18 cellular contexts compared by ENCODE assay signal in the genomic region with DNA sequence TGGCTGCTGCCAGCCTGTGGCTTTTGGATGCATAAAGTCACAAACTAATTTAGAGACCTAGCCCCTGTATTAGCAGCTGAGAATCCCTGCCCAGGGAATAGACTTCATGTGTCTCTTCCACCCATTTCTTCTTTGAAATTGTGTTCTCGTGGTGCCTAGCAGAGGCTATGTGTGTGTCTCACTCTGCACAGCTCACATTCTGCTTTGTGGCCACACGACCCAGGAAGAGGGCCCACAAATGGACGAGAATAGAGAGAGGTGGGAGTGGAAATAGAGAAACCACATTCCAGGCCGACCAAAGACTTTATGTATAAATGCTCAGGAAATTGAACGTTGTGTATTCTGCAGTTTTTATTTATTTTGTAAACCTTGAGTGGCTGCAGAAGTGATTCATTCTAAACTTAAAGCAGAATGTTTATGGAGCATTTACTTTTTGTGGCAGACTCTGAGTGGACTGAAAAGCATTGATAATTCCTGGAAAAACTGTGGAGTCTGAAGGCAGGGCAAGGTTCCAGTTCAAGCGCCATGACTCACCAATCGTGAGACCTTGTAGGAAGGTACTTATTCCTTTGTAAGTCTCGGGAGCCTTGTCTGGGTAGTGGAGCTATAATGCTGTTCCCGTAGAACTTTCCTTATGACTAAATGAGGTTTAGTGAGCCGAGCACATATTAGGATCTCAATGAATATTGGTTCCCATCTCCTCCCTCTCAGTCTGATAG. TPM values are rescaled to one million over a fixed set of nuclear protein-coding genes. Genes with fewer than 3 reads are reported as not detected.
DNase-seq lines count a peak whose midpoint lies in the region; ATAC-seq and TF ChIP-seq lines count a peak whose summit lies in the region.
"Had no signal": no experiment of that assay in that cellular context is flagged by ENCODE, and none has a peak within 500 bp of the region (broad histone marks: within the 10 kb centered on the region; RNA-seq: fewer than 3 reads in every experiment).

No MANE protein-coding gene starts in this region.

- H3K4me3 ChIP-seq in colonic mucosa (no peak overlapping the region), lower lobe of right lung (no peak overlapping the region), aorta (ENCODE audit: low read length in 2 of 2) (no peak overlapping the region), gastrocnemius medialis (no peak overlapping the region)

- H3K27me3 ChIP-seq in colonic mucosa (no peaks in the 10 kb centered on the region), lower lobe of right lung (ENCODE audit: low read depth) (peaks cover 4% of the 10 kb centered on the region), aorta (ENCODE audit: control insufficient read depth in 1 of 2, insufficient read depth in 2 of 2, low read length in 1 of 2) (no peaks in the 10 kb centered on the region), gastrocnemius medialis (no peaks in the 10 kb centered on the region)

- H3K9me3 Mint-ChIP-seq in natural killer cell treated with Interleukin-12 subunit alpha and Interleukin-12 subunit beta and Interleukin-15 and Interleukin-18, amount 100 ng/mL, for 72 hours: no peaks in the 10 kb centered on the region
- H3K9me3 Mint-ChIP-seq in natural killer cell: no peaks in the 10 kb centered on the region
- H3K9me3 Mint-ChIP-seq: HFFc6; stimulated activated naive CD8-positive, alpha-beta T cell treated with anti-CD3 and anti-CD28 coated beads, Interleukin-15, amount 100 ng/mL, for 72 hours; T-helper 2 cell treated with Interferon-gamma antibody and Interleukin-4, amounts not matched to agents 5 μg/mL and 100 μg/mL, for 36 hours had no signal

- H3K4me1 ChIP-seq in colonic mucosa (peaks cover 3% of the 10 kb centered on the region), lower lobe of right lung (peaks cover 4% of the 10 kb centered on the region), aorta (ENCODE audit: control insufficient read depth in 1 of 2, insufficient read depth in 2 of 2, low read length in 2 of 2) (peaks cover 2 to 4% of the 10 kb centered on the region in 2 donors), gastrocnemius medialis (peaks cover 8 to 10% of the 10 kb centered on the region in 2 donors)

- intact Hi-C loops in natural killer cell (cut with micrococcal nuclease): no loop called here
- intact Hi-C loops in colonic mucosa (cut with DNase I): no loop called here
- intact Hi-C loops in lower lobe of right lung (cut with DNase I): no loop called here
- intact Hi-C loops in aorta (cut with DNase I): no loop called here
- intact Hi-C loops in gastrocnemius medialis (cut with DNase I; ENCODE audit: low total_unique reads): no loop called here

- H3K27ac Mint-ChIP-seq in natural killer cell treated with Interleukin-12 subunit alpha and Interleukin-12 subunit beta and Interleukin-15 and Interleukin-18, amount 100 ng/mL, for 72 hours: peak overlapping the region in 1 of 2 donors; percentile 45
- no peak overlapping the region for H3K27ac Mint-ChIP-seq in natural killer cell
- H3K27ac Mint-ChIP-seq: HFFc6; T-helper 2 cell treated with Interferon-gamma antibody and Interleukin-4, amounts not matched to agents 5 μg/mL and 100 μg/mL, for 36 hours had no signal

- H3K27ac ChIP-seq in colonic mucosa (no peak overlapping the region), lower lobe of right lung (peak overlapping the region; percentile 41), aorta (ENCODE audit: low read depth in 1 of 2, low read length in 2 of 2) (peak overlapping the region; percentile 60 to 62), gastrocnemius medialis (no peak overlapping the region)
- H3K27ac ChIP-seq: KMS-11 had no signal

- H3K9me3 ChIP-seq in colonic mucosa (no peaks in the 10 kb centered on the region), lower lobe of right lung (no peaks in the 10 kb centered on the region), aorta (ENCODE audit: control insufficient read depth, low read length) (no peaks in the 10 kb centered on the region), gastrocnemius medialis (no peaks in the 10 kb centered on the region)

- no peak overlapping the region for H3K9ac ChIP-seq in colonic mucosa (ENCODE audit: low read depth in 2 of 2, low read length in 2 of 2)
- H3K9ac ChIP-seq: KMS-11 had no signal

- peak overlapping the region; percentile 1 for H3K4me3 Mint-ChIP-seq in natural killer cell treated with Interleukin-12 subunit alpha and Interleukin-12 subunit beta and Interleukin-15 and Interleukin-18, amount 100 ng/mL, for 72 hours
- no peak overlapping the region for H3K4me3 Mint-ChIP-seq in natural killer cell
- H3K4me3 Mint-ChIP-seq: HFFc6; stimulated activated naive CD8-positive, alpha-beta T cell treated with anti-CD3 and anti-CD28 coated beads, Interleukin-15, amount 100 ng/mL, for 72 hours; T-helper 2 cell treated with Interferon-gamma antibody and Interleukin-4, amounts not matched to agents 5 μg/mL and 100 μg/mL, for 36 hours had no signal

- H3K36me3 Mint-ChIP-seq in natural killer cell treated with Interleukin-12 subunit alpha and Interleukin-12 subunit beta and Interleukin-15 and Interleukin-18, amount 100 ng/mL, for 72 hours: no peaks in the 10 kb centered on the region
- H3K36me3 Mint-ChIP-seq in natural killer cell: no peaks in the 10 kb centered on the region

- peaks cover 6 to 14% of the 10 kb centered on the region in 2 donors for H3K27me3 Mint-ChIP-seq in natural killer cell treated with Interleukin-12 subunit alpha and Interleukin-12 subunit beta and Interleukin-15 and Interleukin-18, amount 100 ng/mL, for 72 hours
- H3K27me3 Mint-ChIP-seq in natural killer cell (ENCODE audit: low read depth in 2 of 2): peaks cover 8 to 16% of the 10 kb centered on the region in 2 donors

- TF ChIP-seq CTCF in natural killer cell (IDR thresholded peaks at IDR 0.05) (no peak), colonic mucosa (IDR thresholded peaks at IDR 0.05) (no peak), lower lobe of right lung (IDR thresholded peaks at IDR 0.05) (no peak), gastrocnemius medialis (IDR thresholded peaks at IDR 0.05 in 4 of 5, conservative IDR thresholded peaks at IDR 0.05 in 1 of 5) (no peak)

- no peak for TF ChIP-seq POLR2A in gastrocnemius medialis (IDR thresholded peaks at IDR 0.05)

- H3K36me3 ChIP-seq in colonic mucosa (no peaks in the 10 kb centered on the region), lower lobe of right lung (no peaks in the 10 kb centered on the region), aorta (ENCODE audit: control insufficient read depth in 1 of 2, insufficient read depth in 2 of 2, low read length in 1 of 2) (no peaks in the 10 kb centered on the region), gastrocnemius medialis (no peaks in the 10 kb centered on the region)

- DNase-seq in natural killer cell treated with Interleukin-12 subunit alpha and Interleukin-12 subunit beta and Interleukin-15 and Interleukin-18, amount 100 ng/mL, for 72 hours (ENCODE audit: low spot score): no peak
- DNase-seq in natural killer cell (no peak), colonic mucosa (peak; percentile 61), lower lobe of right lung (no peak), aorta (peak in 1 of 2 donors; percentile 63), gastrocnemius medialis (no peak)
- DNase-seq: activated naive CD4-positive, alpha-beta T cell treated with Interleukin-2 at 50 U/mL for 16 hours; caudate nucleus; COR-L47; HFFc6; NCI-H1436; NCI-H2227 treated with DMSO at 0.1 percent for 48 hours; SHP77; stimulated activated naive CD8-positive, alpha-beta T cell treated with anti-CD3 and anti-CD28 coated beads, Interleukin-15, amount 100 ng/mL, for 72 hours had no signal

- peaks cover 16 to 30% of the 10 kb centered on the region in 2 donors for H3K4me1 Mint-ChIP-seq in natural killer cell treated with Interleukin-12 subunit alpha and Interleukin-12 subunit beta and Interleukin-15 and Interleukin-18, amount 100 ng/mL, for 72 hours (ENCODE audit: low read depth in 2 of 2)
- H3K4me1 Mint-ChIP-seq in natural killer cell: peaks cover 9 to 20% of the 10 kb centered on the region in 2 donors

- WGBS in aorta, 2 donors: 12 to 18% methylated on average over 10 of the region's 10 CpGs

- ATAC-seq in natural killer cell treated with Interleukin-12 subunit alpha and Interleukin-12 subunit beta and Interleukin-15 and Interleukin-18, amount 100 ng/mL, for 72 hours: peak in 1 of 2 donors; percentile 59
- ATAC-seq in natural killer cell: no peak
- peak; percentile 55 to 74 for ATAC-seq in lower lobe of right lung
- ATAC-seq in aorta (ENCODE audit: low FRiP score): no peak
- ATAC-seq in gastrocnemius medialis: no peak
- no peak for ATAC-seq in GM21526 (IDR thresholded peaks at IDR 0.05; ENCODE audit: low FRiP score, unreplicated experiment)
- no peak for ATAC-seq in GM18502 (IDR thresholded peaks at IDR 0.05; ENCODE audit: poor library complexity, unreplicated experiment)
- ATAC-seq: stimulated activated naive CD8-positive, alpha-beta T cell treated with anti-CD3 and anti-CD28 coated beads, Interleukin-15, amount 100 ng/mL, for 72 hours had no signal

- in situ Hi-C loops in gastrocnemius medialis (cut with MboI; ENCODE audit: low sequenced_read_pairs in 4 of 4): no loop called here

RNA-seq across cellular contexts. Expression of a gene that starts 9.1 kb away (rescaled TPM):
- 10 to 100 TPM; 14.1 to 20.6 TPM for total RNA-seq in natural killer cell treated with Interleukin-12 subunit alpha and Interleukin-12 subunit beta and Interleukin-15 and Interleukin-18, amount 100 ng/mL, for 72 hours
- total RNA-seq in natural killer cell (1 to 10 TPM in 1 of 3 donors, under 1 TPM in 1, not detected in 1; 0.93 to 4.2 TPM), colonic mucosa (10 to 100 TPM; 73.7 to 84.0 TPM), lower lobe of right lung (20.6 TPM), aorta (10 to 100 TPM; 17.4 to 29.9 TPM), gastrocnemius medialis (1 to 10 TPM in 1 of 4 donors, under 1 TPM in 3; 0.20 to 1.9 (median 0.82) TPM)
- 10 to 100 TPM; 10.3 to 20.3 TPM for polyA plus RNA-seq in aorta
- total RNA-seq: HFFc6 had no signal

Comparison
In these comparisons a context has a peak if more than half of its experiments do, and no peak if none do; other contexts are left out.
1. ATAC-seq: peak in lower lobe of right lung (2 of 2); none in natural killer cell (0 of 3), aorta (single experiment), gastrocnemius medialis (0 of 2), GM21526 (single experiment) and GM18502 (single experiment).
2. H3K27ac ChIP-seq: peak in lower lobe of right lung (single experiment) and aorta (2 of 2); none in colonic mucosa (single experiment) and gastrocnemius medialis (0 of 4).